13 cellular contexts compared by ENCODE assay signal in the genomic region with DNA sequence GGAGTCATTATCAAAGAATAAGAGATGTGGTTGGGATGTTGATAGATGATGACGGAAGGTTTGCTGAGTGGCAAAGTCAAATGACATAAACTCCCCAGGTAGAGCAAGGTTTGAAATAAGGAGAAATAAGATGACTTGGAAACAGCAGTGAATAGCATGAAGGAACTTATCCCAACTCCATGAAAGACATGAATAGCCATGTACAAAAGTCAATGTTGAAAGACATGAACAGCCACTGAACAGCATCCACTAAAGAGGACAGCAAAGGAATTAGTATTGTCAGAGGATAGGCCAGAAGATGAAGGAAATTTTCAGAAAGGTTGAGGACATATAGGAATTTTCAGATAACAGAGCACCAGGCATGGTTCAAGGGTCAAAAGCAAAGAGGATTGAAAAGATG.
"Had no signal": no experiment of that assay in that cellular context is flagged by ENCODE, and none has a peak within 500 bp of the region (broad histone marks: within the 10 kb centered on the region; RNA-seq: fewer than 3 reads in every experiment).

No MANE protein-coding gene starts in this region.

- H3K4me1 ChIP-seq: colonic mucosa, esophagus muscularis mucosa, esophagus squamous epithelium, foreskin keratinocyte, gastrocnemius medialis, gastroesophageal sphincter, heart left ventricle, heart right ventricle had no signal

- H3K36me3 ChIP-seq: colonic mucosa, esophagus muscularis mucosa, esophagus squamous epithelium, gastrocnemius medialis, gastroesophageal sphincter, heart left ventricle, heart right ventricle had no signal

- ATAC-seq: effector memory CD8-positive, alpha-beta T cell; esophagus mucosa; foreskin keratinocyte; gastrocnemius medialis; gastroesophageal sphincter; heart left ventricle; heart right ventricle had no signal

- H3K27ac ChIP-seq: colonic mucosa, coronary artery, dorsolateral prefrontal cortex, epithelial cell of prostate, esophagus muscularis mucosa, esophagus squamous epithelium, foreskin keratinocyte, gastrocnemius medialis, gastroesophageal sphincter, heart left ventricle, heart right ventricle had no signal

- H3K4me3 ChIP-seq: colonic mucosa, coronary artery, dorsolateral prefrontal cortex, esophagus muscularis mucosa, esophagus squamous epithelium, gastrocnemius medialis, gastroesophageal sphincter, heart left ventricle, heart right ventricle had no signal

- H3K9me3 ChIP-seq: colonic mucosa, esophagus squamous epithelium, gastrocnemius medialis had no signal
